Comparison of ENCODE assay signal across 26 cellular contexts in the genomic region with DNA sequence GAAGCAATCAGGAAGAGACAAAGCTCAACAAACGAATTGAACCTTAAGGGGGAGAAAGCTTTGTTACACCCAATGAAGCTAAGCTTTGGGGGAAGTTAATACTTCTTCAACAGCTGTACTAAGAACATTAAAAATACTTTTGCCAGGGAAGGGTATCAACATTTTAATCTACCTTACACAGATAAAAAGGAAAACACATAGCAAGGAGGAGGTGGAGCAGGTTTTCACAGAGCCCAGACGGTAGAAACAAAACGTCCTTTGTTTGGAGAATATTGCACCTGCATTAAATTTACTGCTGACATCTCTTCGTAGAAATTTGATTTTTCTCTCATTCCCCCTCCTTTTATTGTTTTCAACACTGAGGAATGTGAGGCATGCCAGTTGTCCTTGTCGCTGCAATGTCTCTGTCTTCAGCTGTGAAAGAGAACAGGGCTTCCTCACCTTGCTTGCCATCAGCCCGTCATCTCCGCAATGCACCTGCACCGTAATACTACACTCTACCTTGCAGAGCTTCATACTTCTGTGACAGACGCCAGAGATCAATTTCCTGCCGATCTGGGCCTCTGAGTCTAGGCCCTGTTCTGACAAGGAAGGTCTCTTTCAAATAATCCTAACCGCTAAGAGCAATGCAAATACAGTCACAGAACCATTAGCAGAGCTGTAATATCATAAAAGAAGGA.
DNase-seq lines count a peak whose midpoint lies in the region; ATAC-seq, FAIRE-seq and TF ChIP-seq lines count a peak whose summit lies in the region.
"Had no signal": no experiment of that assay in that cellular context is flagged by ENCODE, and none has a peak within 500 bp of the region (broad histone marks: within the 10 kb centered on the region; RNA-seq: fewer than 3 reads in every experiment).

No MANE protein-coding gene starts in this region.

- H3K4me3 Mint-ChIP-seq in activated T-cell treated with anti-CD3 and anti-CD28 coated beads, Interleukin-2, amount 50 U/mL, for 24 hours: no peak overlapping the region
- H3K4me3 Mint-ChIP-seq: activated CD4-positive, alpha-beta memory T cell treated with anti-CD3 and anti-CD28 coated beads, Interleukin-2, amount 10 ng/mL, durations not matched to agents 7 days and 5 days had no signal

- no peak overlapping the region for H3K27ac Mint-ChIP-seq in activated T-cell treated with anti-CD3 and anti-CD28 coated beads, Interleukin-2, amount 50 U/mL, for 24 hours
- H3K27ac Mint-ChIP-seq: activated CD4-positive, alpha-beta memory T cell treated with anti-CD3 and anti-CD28 coated beads, Interleukin-2, amount 10 ng/mL, durations not matched to agents 7 days and 5 days had no signal

- no peaks in the 10 kb centered on the region for H4K20me1 ChIP-seq in SK-N-SH (ENCODE audit: insufficient read depth)

- no peaks in the 10 kb centered on the region for H3K4me1 Mint-ChIP-seq in activated T-cell treated with anti-CD3 and anti-CD28 coated beads, Interleukin-2, amount 50 U/mL, for 24 hours (ENCODE audit: low read depth)
- H3K4me1 Mint-ChIP-seq: activated CD4-positive, alpha-beta memory T cell treated with anti-CD3 and anti-CD28 coated beads, Interleukin-2, amount 10 ng/mL, durations not matched to agents 7 days and 5 days had no signal

- peaks cover 0 to 2% of the 10 kb centered on the region in 2 experiments; a peak in 1 of 4 replicates for H3K4me1 ChIP-seq in SK-N-SH (ENCODE audit: control insufficient read depth in 1 of 2, insufficient read depth in 2 of 2, low read depth in 1 of 2, low read length in 1 of 2)
- no peaks in the 10 kb centered on the region for H3K4me1 ChIP-seq in left lung
- H3K4me1 ChIP-seq: A549, adrenal gland, BE2C had no signal

- no peaks in the 10 kb centered on the region for H3F3A ChIP-seq in SK-N-SH (replicated peaks; ENCODE audit: insufficient read depth)

- H3K4me3 ChIP-seq in SK-N-SH (ENCODE audit: low read depth in 2 of 2, low read length in 1 of 2) (no peak overlapping the region), left lung (no peak overlapping the region)
- H3K4me3 ChIP-seq: A549, adrenal gland had no signal

- ATAC-seq in SK-N-SH treated with all-trans-retinoic acid at 6 μM for 48 hours (no peak), left lung (peak; percentile 52), GM19328 (IDR thresholded peaks at IDR 0.05; ENCODE audit: unreplicated experiment) (no peak), HG03175 (IDR thresholded peaks at IDR 0.05; ENCODE audit: unreplicated experiment) (no peak)
- ATAC-seq: A549 had no signal

- H3K27ac ChIP-seq in SK-N-SH (ENCODE audit: low read depth in 2 of 2, low read length in 1 of 2) (no peak overlapping the region), left lung (no peak overlapping the region)
- H3K27ac ChIP-seq: A549, adrenal gland had no signal

- no peak overlapping the region for H2AFZ ChIP-seq in SK-N-SH (ENCODE audit: low read depth)

- H3K9ac ChIP-seq in SK-N-SH: no peak overlapping the region

- DNase-seq in SK-N-SH (no peak), NCI-H510A treated with DMSO at 0.1 percent for 48 hours (lab: John Stamatoyannopoulos, UW) (peak; percentile 61), left lung (no peak), urothelium cell line (ENCODE audit: low spot score) (peak; percentile 12)
- DNase-seq in activated T-cell treated with anti-CD3 and anti-CD28 coated beads, Interleukin-2, amount 50 U/mL, for 24 hours: no peak
- DNase-seq: activated CD4-positive, alpha-beta memory T cell treated with anti-CD3 and anti-CD28 coated beads, Interleukin-2, amount 10 ng/mL, durations not matched to agents 7 days and 5 days; activated CD4-positive, CD25-positive, alpha-beta regulatory T cell; activated gamma-delta T cell treated with Interleukin-2 at 50 U/mL for 16 hours; activated T-cell treated with anti-CD3 and anti-CD28 coated beads for 4 hours; adrenal gland; BE2C; Calu3; cortex of kidney; Karpas-422; NCI-H1105; NCI-H2227 treated with DMSO at 0.1 percent for 48 hours; occipital lobe; stimulated activated CD4-positive, alpha-beta T cell treated with anti-CD3 and anti-CD28 coated beads, Interleukin-12 subunit alpha, Interleukin-12 subunit beta, amount 100 ng/mL, for 4 hours; stimulated activated CD8-positive, alpha-beta memory T cell treated with anti-CD3 and anti-CD28 coated beads, Interleukin-4, amount 100 ng/mL, for 48 hours had no signal

- no peaks in the 10 kb centered on the region for H3K9me2 ChIP-seq in SK-N-SH

- no peak for FAIRE-seq in urothelium cell line (lab: Jason Lieb, UNC)
- FAIRE-seq: A549, bronchial epithelial cell, GM18507, RCC 7860 had no signal

- no peaks in the 10 kb centered on the region for H3K27me3 Mint-ChIP-seq in activated T-cell treated with anti-CD3 and anti-CD28 coated beads, Interleukin-2, amount 50 U/mL, for 24 hours
- H3K27me3 Mint-ChIP-seq: activated CD4-positive, alpha-beta memory T cell treated with anti-CD3 and anti-CD28 coated beads, Interleukin-2, amount 10 ng/mL, durations not matched to agents 7 days and 5 days had no signal

- no peak for TF ChIP-seq EP300 in SK-N-SH (IDR thresholded peaks at IDR 0.05; ENCODE audit: borderline replicate concordance in 1 of 2, low read depth in 1 of 2, low read length in 1 of 2)

- H3K27me3 ChIP-seq in SK-N-SH (ENCODE audit: insufficient read depth) (no peaks in the 10 kb centered on the region), left lung (no peaks in the 10 kb centered on the region)
- H3K27me3 ChIP-seq: adrenal gland, BE2C had no signal

- TF ChIP-seq CTCF in SK-N-SH (IDR thresholded peaks at IDR 0.05): no peak
- no peak for TF ChIP-seq CTCF in left lung (IDR thresholded peaks at IDR 0.05)

- CTCF ChIA-PET in SK-N-SH (lab: Yijun Ruan, JAX): interaction anchor here (0.7 kb wide), 1 partner anchor 396 kb away, joined by 3 read pairs; no protein-coding TSS in a partner anchor

- H3K4me2 ChIP-seq in SK-N-SH: no peak overlapping the region
- H3K4me2 ChIP-seq: A549 had no signal

- H3K36me3 ChIP-seq in SK-N-SH (replicated peaks in 1 of 2; ENCODE audit: control insufficient read depth in 1 of 2, insufficient read depth in 2 of 2, low read length in 1 of 2) (no peaks in the 10 kb centered on the region), left lung (no peaks in the 10 kb centered on the region)
- H3K36me3 ChIP-seq: adrenal gland, BE2C had no signal

- intact Hi-C loops in left lung (cut with DNase I): no loop called here

- WGBS in SK-N-SH (ENCODE audit: low lambda C conversion rate): 81% methylated on average over 11 of the region's 11 CpGs

- H3K9me3 Mint-ChIP-seq in activated T-cell treated with anti-CD3 and anti-CD28 coated beads, Interleukin-2, amount 50 U/mL, for 24 hours: no peaks in the 10 kb centered on the region

- no peaks in the 10 kb centered on the region for H3K9me3 ChIP-seq in SK-N-SH
- H3K9me3 ChIP-seq in left lung: no peaks in the 10 kb centered on the region
- H3K9me3 ChIP-seq: A549, adrenal gland, BE2C had no signal

- H3K79me2 ChIP-seq in SK-N-SH (ENCODE audit: insufficient read depth): no peaks in the 10 kb centered on the region

- POLR2A ChIA-PET in SK-N-SH (lab: Yijun Ruan, JAX): no interaction called here

- TF ChIP-seq RAD21 in SK-N-SH (IDR thresholded peaks at IDR 0.05; ENCODE audit: low read length): no peak

- no peaks in the 10 kb centered on the region for H3K36me3 Mint-ChIP-seq in activated T-cell treated with anti-CD3 and anti-CD28 coated beads, Interleukin-2, amount 50 U/mL, for 24 hours (ENCODE audit: low read depth)

TF ChIP-seq in SK-N-SH treated with all-trans-retinoic acid at 6 μM for 48 hours, 23 proteins besides CTCF, POLR2A, EP300 and RAD21 (continues in another document):
- TF ChIP-seq OSR1 (CRISPR knock-in tag; IDR thresholded peaks at IDR 0.05): no peak
- peak; percentile 19; the same call in 1 of the 2 replicates for TF ChIP-seq ISL1 (CRISPR knock-in tag; IDR thresholded peaks at IDR 0.05)
- TF ChIP-seq POU6F1 (CRISPR knock-in tag; IDR thresholded peaks at IDR 0.05; ENCODE audit: borderline replicate concordance, low read depth): no peak

TF ChIP-seq in SK-N-SH, 30 proteins besides CTCF, POLR2A, EP300 and RAD21:
- TF ChIP-seq MEF2A (IDR thresholded peaks at IDR 0.05; ENCODE audit: borderline replicate concordance, low read depth): no peak
- TF ChIP-seq MXI1 (IDR thresholded peaks at IDR 0.05; ENCODE audit: low read depth, low read length): no peak
- TF ChIP-seq MAX (IDR thresholded peaks at IDR 0.05; ENCODE audit: low read depth): no peak
- no peak for TF ChIP-seq RXRA (IDR thresholded peaks at IDR 0.05; ENCODE audit: borderline replicate concordance, low read depth)
- TF ChIP-seq EZH2phosphoT487 (IDR thresholded peaks at IDR 0.05; ENCODE audit: borderline replicate concordance, low read depth): no peak
- TF ChIP-seq USF2 (IDR thresholded peaks at IDR 0.05; ENCODE audit: borderline replicate concordance, low read depth, low read length): no peak
- no peak for TF ChIP-seq JUND (IDR thresholded peaks at IDR 0.05)

Comparison
In these comparisons a context has a peak if more than half of its experiments do, and no peak if none do; other contexts are left out.
1. DNase-seq: peak in NCI-H510A treated with DMSO at 0.1 percent for 48 hours (single experiment) and urothelium cell line (single experiment); none in SK-N-SH (single experiment), left lung (0 of 2) and activated T-cell treated with anti-CD3 and anti-CD28 coated beads, Interleukin-2, amount 50 U/mL, for 24 hours (single experiment).